In the genomic region with DNA sequence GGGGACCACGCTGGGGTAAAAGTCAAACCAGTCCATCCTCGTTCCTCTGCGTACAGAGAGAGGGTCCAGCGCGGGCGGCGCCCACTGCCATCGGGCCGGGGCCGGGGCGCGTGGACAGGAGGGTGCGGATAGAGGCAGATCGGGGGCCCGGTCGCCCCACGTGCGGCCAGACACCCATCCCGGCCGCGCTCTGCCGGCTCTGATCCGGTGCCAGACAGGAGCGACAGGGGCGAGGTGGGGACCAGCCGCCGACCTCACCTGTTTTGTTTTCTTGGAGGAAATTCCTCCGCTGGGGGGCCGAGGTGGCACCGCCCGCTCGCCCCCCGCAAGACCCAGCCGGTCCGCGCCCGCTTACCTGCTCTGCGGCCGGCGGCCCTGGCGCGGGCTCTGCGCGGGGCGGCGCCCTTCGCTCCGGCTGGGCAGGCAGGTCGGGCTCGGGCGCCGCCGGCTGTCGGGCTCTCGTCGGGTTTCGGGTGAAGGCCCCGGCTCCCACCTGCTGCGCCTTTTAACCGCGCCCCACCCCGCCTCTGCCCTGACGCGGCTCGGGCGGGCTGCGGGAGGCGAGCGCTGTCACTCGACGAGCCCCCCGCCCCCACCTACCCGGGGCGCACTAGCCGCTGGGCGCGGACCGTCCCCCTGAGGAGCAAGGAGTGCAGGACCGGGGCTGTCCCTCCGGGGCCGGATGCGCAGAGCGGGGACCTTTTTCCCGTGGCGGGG, we compare ENCODE assay signal across 8 cellular contexts. TPM values are rescaled to one million over a fixed set of nuclear protein-coding genes. Genes with fewer than 3 reads are reported as not detected.
A peak's percentile ranks its signal among the peaks of the same experiment; 100 is the strongest.
DNase-seq lines count a peak whose midpoint lies in the region; ATAC-seq and TF ChIP-seq lines count a peak whose summit lies in the region.

A gene (minus strand): TSS at position 481 of the 717 bp plus-strand sequence. CDS start 8,839 bp downstream, outside the sequence.

- no peaks in the 10 kb centered on the region for H3K9me3 Mint-ChIP-seq in T-helper 2 cell treated with Interferon-gamma antibody and Interleukin-4, amounts not matched to agents 5 μg/mL and 100 μg/mL, for 36 hours
- H3K9me3 Mint-ChIP-seq in endodermal cell (no peaks in the 10 kb centered on the region), neural progenitor cell (peaks cover 8% of the 10 kb centered on the region)

- H3K4me2 ChIP-seq in neural progenitor cell, result peak within 1 kb of the TSS; percentile 94

- no peak for DNase-seq in T-helper 2 cell treated with Interferon-gamma antibody and Interleukin-4, amounts not matched to agents 5 μg/mL and 100 μg/mL, for 36 hours (ENCODE audit: low spot score)
- DNase-seq in endodermal cell, result peak; percentile 85
- DNase-seq in neural progenitor cell (ENCODE audit: low spot score), result peak; percentile 82
- no peak for DNase-seq in SW 1271 (lab: John Stamatoyannopoulos, UW)
- no peak for DNase-seq in NCI-H2171 (lab: John Stamatoyannopoulos, UW)

- no peaks in the 10 kb centered on the region for H3K36me3 ChIP-seq in ES-I3 (ENCODE audit: insufficient read depth, low read length)
- H3K36me3 ChIP-seq in endodermal cell (ENCODE audit: control insufficient read depth, insufficient read depth, low read length), result no peaks in the 10 kb centered on the region
- H3K36me3 ChIP-seq in neural progenitor cell, result no peaks in the 10 kb centered on the region

- peak within 1 kb of the TSS; percentile 54 for H2AFZ ChIP-seq in neural progenitor cell (replicated peaks)

- H3K36me3 Mint-ChIP-seq in T-helper 2 cell treated with Interferon-gamma antibody and Interleukin-4, amounts not matched to agents 5 μg/mL and 100 μg/mL, for 36 hours (ENCODE audit: low read depth), result no peaks in the 10 kb centered on the region
- no peaks in the 10 kb centered on the region for H3K36me3 Mint-ChIP-seq in endodermal cell (ENCODE audit: low read depth)
- H3K36me3 Mint-ChIP-seq in neural progenitor cell, result no peaks in the 10 kb centered on the region

- H4K20me1 ChIP-seq in neural progenitor cell (ENCODE audit: low read depth), result peaks cover 10% of the 10 kb centered on the region

- H3K79me2 ChIP-seq in neural progenitor cell (ENCODE audit: low read depth), result no peaks in the 10 kb centered on the region

- TF ChIP-seq CTCF in endodermal cell (conservative IDR thresholded peaks at IDR 0.05) (peak; percentile 38), neural progenitor cell (IDR thresholded peaks at IDR 0.05) (peak; percentile 8)

- no peak for ATAC-seq in GM19467 (IDR thresholded peaks at IDR 0.05; ENCODE audit: unreplicated experiment)
- no peak for ATAC-seq in HG03025 (IDR thresholded peaks at IDR 0.05; ENCODE audit: low FRiP score, unreplicated experiment)

- WGBS in endodermal cell (ENCODE audit: insufficient coverage in 1 of 2, insufficient read length in 1 of 2), 2 experiments, result 2% methylated on average over 7 to 85 of the region's 85 CpGs

- no peaks in the 10 kb centered on the region for H3K4me1 ChIP-seq in ES-I3 (ENCODE audit: insufficient read depth, low read length)
- H3K4me1 ChIP-seq in endodermal cell (ENCODE audit: control insufficient read depth, insufficient read depth, low read length), result no peaks in the 10 kb centered on the region
- H3K4me1 ChIP-seq in neural progenitor cell, result peaks cover 12% of the 10 kb centered on the region

- H3K9me3 ChIP-seq in ES-I3 (ENCODE audit: control insufficient read depth, insufficient read depth, low read length), result no peaks in the 10 kb centered on the region; the same call in 1 of the 2 replicates
- H3K9me3 ChIP-seq in endodermal cell (ENCODE audit: control insufficient read depth, low read length), result no peaks in the 10 kb centered on the region
- H3K9me3 ChIP-seq in neural progenitor cell (ENCODE audit: low read depth), result no peaks in the 10 kb centered on the region

- peaks cover 7% of the 10 kb centered on the region for H3K4me1 Mint-ChIP-seq in T-helper 2 cell treated with Interferon-gamma antibody and Interleukin-4, amounts not matched to agents 5 μg/mL and 100 μg/mL, for 36 hours (ENCODE audit: low read depth)
- H3K4me1 Mint-ChIP-seq in endodermal cell (peaks cover 8% of the 10 kb centered on the region), neural progenitor cell (peaks cover 4% of the 10 kb centered on the region)

- H3K27ac ChIP-seq in endodermal cell (ENCODE audit: low read depth, low read length) (no peak within 1 kb of the TSS), neural progenitor cell (no peak within 1 kb of the TSS)

- peaks cover 54% of the 10 kb centered on the region for H3K27me3 Mint-ChIP-seq in T-helper 2 cell treated with Interferon-gamma antibody and Interleukin-4, amounts not matched to agents 5 μg/mL and 100 μg/mL, for 36 hours (ENCODE audit: low read depth)
- H3K27me3 Mint-ChIP-seq in endodermal cell (ENCODE audit: insufficient read depth) (peaks cover 76% of the 10 kb centered on the region), neural progenitor cell (ENCODE audit: insufficient read depth, low read depth) (peaks cover 46% of the 10 kb centered on the region)

- peaks cover 5% of the 10 kb centered on the region for H3F3A ChIP-seq in neural progenitor cell (ENCODE audit: low read depth)

- peak within 1 kb of the TSS; percentile 82 for H3K4me3 Mint-ChIP-seq in T-helper 2 cell treated with Interferon-gamma antibody and Interleukin-4, amounts not matched to agents 5 μg/mL and 100 μg/mL, for 36 hours
- H3K4me3 Mint-ChIP-seq in endodermal cell (peak within 1 kb of the TSS; percentile 54), neural progenitor cell (peak within 1 kb of the TSS; percentile 78)

- peak within 1 kb of the TSS; percentile 53; the same call in 1 of the 2 replicates for H3K9ac ChIP-seq in ES-I3 (ENCODE audit: low read depth, low read length)
- H3K9ac ChIP-seq in endodermal cell (ENCODE audit: extremely low read depth, low read length, poor library complexity, severe bottlenecking), result no peak within 1 kb of the TSS
- H3K9ac ChIP-seq in neural progenitor cell, result no peak within 1 kb of the TSS

- H3K4me3 ChIP-seq in endodermal cell (ENCODE audit: low read length), result peak within 1 kb of the TSS; percentile 64
- peak within 1 kb of the TSS; percentile 57 for H3K4me3 ChIP-seq in neural progenitor cell

- H3K27ac Mint-ChIP-seq in T-helper 2 cell treated with Interferon-gamma antibody and Interleukin-4, amounts not matched to agents 5 μg/mL and 100 μg/mL, for 36 hours, result peak within 1 kb of the TSS; percentile 41
- H3K27ac Mint-ChIP-seq in endodermal cell (no peak within 1 kb of the TSS), neural progenitor cell (no peak within 1 kb of the TSS)

- H3K27me3 ChIP-seq in endodermal cell (ENCODE audit: control insufficient read depth, insufficient read depth, low read length, poor library complexity, severe bottlenecking) (peaks cover 58% of the 10 kb centered on the region), neural progenitor cell (peaks cover 84% of the 10 kb centered on the region)

RNA-seq across cellular contexts. Expression of the gene that starts here (rescaled TPM):
- total RNA-seq in endodermal cell, result not detected
- polyA plus RNA-seq in endodermal cell (2013, experiment 1 of 2), result not detected
- not detected for polyA plus RNA-seq in endodermal cell (2013, experiment 2 of 2)
- total RNA-seq in neural progenitor cell (ENCODE audit: low replicate concordance), result not detected in 2 replicates

Comparison
In these comparisons a context has a peak if more than half of its experiments do, and no peak if none do; other contexts are left out.
1. Peak in DNase-seq and H3K4me3 ChIP-seq in endodermal cell; RNA of the gene not detected or under 1 TPM.
2. Peak in DNase-seq, H3K4me3 ChIP-seq and H3K4me2 ChIP-seq in neural progenitor cell; RNA of the gene not detected or under 1 TPM.